Comparison of ENCODE assay signal across 12 cellular contexts in the genomic region with DNA sequence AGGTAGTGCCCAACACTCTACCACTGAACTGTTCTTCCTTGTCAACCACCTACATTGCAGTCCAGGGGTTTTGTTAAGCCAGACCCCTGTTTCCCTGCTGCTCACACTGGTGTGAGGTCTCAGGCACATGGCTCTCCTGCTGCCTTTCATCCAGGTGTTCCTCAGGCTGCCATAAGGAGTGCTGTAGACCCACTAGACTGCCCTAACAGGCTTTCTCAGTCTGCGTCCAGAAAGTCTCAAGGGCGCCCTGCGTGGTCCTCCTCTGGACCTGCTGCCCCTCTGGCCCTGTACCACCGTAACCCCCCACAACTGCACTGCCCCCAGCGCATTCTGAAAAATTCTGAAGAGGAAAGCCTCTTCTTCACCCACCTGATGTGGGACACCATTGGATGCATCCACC.
A peak's percentile ranks its signal among the peaks of the same experiment; 100 is the strongest.
DNase-seq lines count a peak whose midpoint lies in the region; ATAC-seq, FAIRE-seq and TF ChIP-seq lines count a peak whose summit lies in the region.
"Had no signal": no experiment of that assay in that cellular context is flagged by ENCODE, and none has a peak within 500 bp of the region (broad histone marks: within the 10 kb centered on the region; RNA-seq: fewer than 3 reads in every experiment).

No MANE protein-coding gene starts in this region.

- no peak for FAIRE-seq in A549 (lab: Jason Lieb, UNC)
- FAIRE-seq: H1 had no signal

- H3K27ac ChIP-seq in A549 (peak overlapping the region; percentile 40 to 67; a peak in 3 of 6 replicates), body of pancreas (no peak overlapping the region), aorta (ENCODE audit: low read depth in 1 of 2, low read length in 2 of 2) (no peak overlapping the region)
- H3K27ac ChIP-seq: HL-60 had no signal

- no peak overlapping the region for H3K4me2 ChIP-seq in A549

- TF ChIP-seq RAD21 in A549 (conservative IDR thresholded peaks at IDR 0.05 in 1 of 2, IDR thresholded peaks at IDR 0.05 in 1 of 2) = no peak

- TF ChIP-seq CTCF in A549 (IDR thresholded peaks at IDR 0.05) = no peak
- TF ChIP-seq CTCF in body of pancreas (IDR thresholded peaks at IDR 0.05) = no peak

- POLR2A ChIA-PET in A549 (lab: Yijun Ruan, JAX) = no interaction called here

- H3K4me3 ChIP-seq in A549 (no peak overlapping the region), body of pancreas (no peak overlapping the region), aorta (ENCODE audit: low read length in 2 of 2) (no peak overlapping the region)
- H3K4me3 ChIP-seq: HAP-1 had no signal

- TF ChIP-seq POLR2A in A549 (IDR thresholded peaks at IDR 0.05; ENCODE audit: low read length) (no peak), body of pancreas (IDR thresholded peaks at IDR 0.05) (no peak)

- H3K36me3 ChIP-seq in body of pancreas (replicated peaks in 1 of 2; ENCODE audit: insufficient read depth in 1 of 2, low read depth in 2 of 2) (no peaks in the 10 kb centered on the region), aorta (ENCODE audit: control insufficient read depth in 1 of 2, insufficient read depth in 2 of 2, low read length in 1 of 2) (no peaks in the 10 kb centered on the region)
- H3K36me3 ChIP-seq: HAP-1 had no signal

- CTCF ChIA-PET in A549 (lab: Yijun Ruan, JAX) = interaction anchor here (0.7 to 1.4 kb wide), 7 partner anchors 9 to 831 kb away, joined by 3 to 4 read pairs (median 3); no protein-coding TSS in a partner anchor

- intact Hi-C loops in body of pancreas (cut with DNase I) (no loop called here), aorta (cut with DNase I) (no loop called here)

- 51% methylated on average over 4 of the region's 5 CpGs for WGBS in A549 (ENCODE audit: missing lambda C conversion rate)
- 64 to 75% methylated on average over 5 of the region's 5 CpGs for WGBS in body of pancreas, 2 donors
- WGBS in aorta, 2 donors = 84 to 87% methylated on average over 5 of the region's 5 CpGs

- peak; percentile 4 to 13 for DNase-seq in A549 (ENCODE audit: low read depth in 1 of 2, low spot score in 1 of 2)
- peak; percentile 1 for DNase-seq in HT-29 (ENCODE audit: low spot score)
- DNase-seq in body of pancreas = no peak
- DNase-seq in aorta = no peak
- DNase-seq in NCI-H1048 (lab: John Stamatoyannopoulos, UW) = no peak
- DNase-seq: CD8-positive, alpha-beta memory T cell had no signal

- H3K27me3 ChIP-seq in body of pancreas (no peaks in the 10 kb centered on the region), aorta (ENCODE audit: control insufficient read depth in 1 of 2, insufficient read depth in 2 of 2, low read length in 1 of 2) (no peaks in the 10 kb centered on the region)

- H3K4me1 ChIP-seq in A549 = no peaks in the 10 kb centered on the region; the same call in 2 of the 3 replicates
- no peaks in the 10 kb centered on the region for H3K4me1 ChIP-seq in body of pancreas
- no peaks in the 10 kb centered on the region for H3K4me1 ChIP-seq in aorta (ENCODE audit: control insufficient read depth in 1 of 2, insufficient read depth in 2 of 2, low read length in 2 of 2)
- H3K4me1 ChIP-seq: Caco-2 had no signal

- ATAC-seq in A549 = peak; percentile 30 to 69; a peak in 3 of 6 replicates
- ATAC-seq in body of pancreas = peak; percentile 21
- peak; percentile 11 for ATAC-seq in aorta (ENCODE audit: low FRiP score)
- no peak for ATAC-seq in HG03039 (IDR thresholded peaks at IDR 0.05; ENCODE audit: unreplicated experiment)
- ATAC-seq in GM21529 (IDR thresholded peaks at IDR 0.05; ENCODE audit: unreplicated experiment) = no peak

- no peak for TF ChIP-seq EP300 in A549 (IDR thresholded peaks at IDR 0.05)

- no peaks in the 10 kb centered on the region for H3K9me3 ChIP-seq in A549
- H3K9me3 ChIP-seq in body of pancreas = no peaks in the 10 kb centered on the region
- no peaks in the 10 kb centered on the region for H3K9me3 ChIP-seq in aorta (ENCODE audit: control insufficient read depth, low read length)
- H3K9me3 ChIP-seq: Caco-2, HAP-1 had no signal

TF ChIP-seq in A549, 52 proteins besides CTCF, POLR2A, EP300 and RAD21:
- TF ChIP-seq KDM1A (IDR thresholded peaks at IDR 0.05; ENCODE audit: low read depth) = no peak
- TF ChIP-seq, protein P1, sequence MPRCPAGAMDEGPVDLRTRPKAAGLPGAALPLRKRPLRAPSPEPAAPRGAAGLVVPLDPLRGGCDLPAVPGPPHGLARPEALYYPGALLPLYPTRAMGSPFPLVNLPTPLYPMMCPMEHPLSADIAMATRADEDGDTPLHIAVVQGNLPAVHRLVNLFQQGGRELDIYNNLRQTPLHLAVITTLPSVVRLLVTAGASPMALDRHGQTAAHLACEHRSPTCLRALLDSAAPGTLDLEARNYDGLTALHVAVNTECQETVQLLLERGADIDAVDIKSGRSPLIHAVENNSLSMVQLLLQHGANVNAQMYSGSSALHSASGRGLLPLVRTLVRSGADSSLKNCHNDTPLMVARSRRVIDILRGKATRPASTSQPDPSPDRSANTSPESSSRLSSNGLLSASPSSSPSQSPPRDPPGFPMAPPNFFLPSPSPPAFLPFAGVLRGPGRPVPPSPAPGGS (IDR thresholded peaks at IDR 0.05) = no peak

Comparison
In these comparisons a context has a peak if more than half of its experiments do, and no peak if none do; other contexts are left out.
1. ATAC-seq: peak in A549 (2 of 2), body of pancreas (single experiment) and aorta (single experiment); none in HG03039 (single experiment) and GM21529 (single experiment).
2. DNase-seq: peak in A549 (2 of 2) and HT-29 (single experiment); none in body of pancreas (0 of 4), aorta (0 of 2) and NCI-H1048 (single experiment).
3. H3K27ac ChIP-seq: peak in A549 (2 of 2); none in body of pancreas (0 of 4) and aorta (0 of 2).